8 cellular contexts compared by ENCODE assay signal in genomic region chr4:54091637-54092404, GRCh38. TPM values are rescaled to one million over a fixed set of nuclear protein-coding genes. Genes with fewer than 3 reads are reported as not detected.
A peak's percentile ranks its signal among the peaks of the same experiment; 100 is the strongest.
DNase-seq lines count a peak whose midpoint lies in the region; TF ChIP-seq lines count a peak whose summit lies in the region.

No MANE protein-coding gene starts in this region.

- peak overlapping the region in 5 of 6 donors; percentile 1 to 86 (median 46) for H3K27ac Mint-ChIP-seq in immature natural killer cell

- no peak for TF ChIP-seq CTCF in GM06990 (IDR thresholded peaks at IDR 0.05; ENCODE audit: insufficient read depth, low read length, poor library complexity, severe bottlenecking)
- no peak for TF ChIP-seq CTCF in HEK293 (tag by site-specific recombination; IDR thresholded peaks at IDR 0.05)
- TF ChIP-seq CTCF in VCaP (conservative IDR thresholded peaks at IDR 0.05), result no peak
- TF ChIP-seq CTCF in spleen (IDR thresholded peaks at IDR 0.05 in 8 of 11, conservative IDR thresholded peaks at IDR 0.05 in 3 of 11), result no peak

- H3K4me1 ChIP-seq in HEK293 (ENCODE audit: control insufficient read depth, insufficient read depth, low read length) (no peaks in the 10 kb centered on the region), spleen (peaks cover 15 to 33% (median 30%) of the 10 kb centered on the region in 6 donors)

- DNase-seq in GM06990 (ENCODE audit: extremely low read depth, insufficient read length) (peak; percentile 67), NCI-H146 (lab: John Stamatoyannopoulos, UW) (peak; percentile 91), T47D (ENCODE audit: low read depth in 1 of 2, low spot score in 1 of 2) (peak; percentile 80 to 87), immature natural killer cell (peak; percentile 68 to 79 (median 75)), spleen (peak; percentile 93), KG1 (lab: John Stamatoyannopoulos, UW) (no peak)

- whole genome bisulfite sequencing in spleen, 5 donors, result 0 to 2% (median 1%) methylated on average over 44 to 48 of the region's 48 CpGs

- H3K9me3 Mint-ChIP-seq in immature natural killer cell, result peaks cover 0 to 6% (median 0%) of the 10 kb centered on the region in 6 donors

- H3K9me3 ChIP-seq in HEK293 (ENCODE audit: control insufficient read depth, insufficient read depth, low read depth, low read length) (no peaks in the 10 kb centered on the region), spleen (no peaks in the 10 kb centered on the region)

- in situ Hi-C loops in T47D (cut with HindIII; ENCODE audit: low pct_unique_long_range_greater_than_20kb, low sequenced_read_pairs), result no loop called here

- H3K27ac ChIP-seq in HEK293 (ENCODE audit: extremely low read depth, low read depth, low read length) (no peak overlapping the region; the same call in 1 of the 2 replicates), VCaP (peak overlapping the region; percentile 82), spleen (no peak overlapping the region)

- TF ChIP-seq POLR2A in spleen (IDR thresholded peaks at IDR 0.05), result no peak

- H3K36me3 Mint-ChIP-seq in immature natural killer cell, result no peaks in the 10 kb centered on the region

- peak overlapping the region; percentile 56 for H3K4me3 ChIP-seq in GM06990 (replicated peaks; ENCODE audit: low read depth, low read length)
- peak overlapping the region; percentile 41 for H3K4me3 ChIP-seq in HEK293 (ENCODE audit: low read depth, low read length)
- peak overlapping the region; percentile 33 to 69 (median 48) for H3K4me3 ChIP-seq in spleen

- POLR2A ChIA-PET in HEK293 (lab: Yijun Ruan, JAX), result no interaction called here

- intact Hi-C loops in spleen (cut with DNase I; ENCODE audit: low total_unique reads), result no loop called here

- peaks cover 16 to 35% of the 10 kb centered on the region in 2 donors for H3K4me1 Mint-ChIP-seq in immature natural killer cell

- CTCF ChIA-PET in HEK293 (lab: Yijun Ruan, JAX), result interaction anchor here (0.6 to 1.2 kb wide), 2 partner anchors 33 to 125 kb away, joined by 3 to 5 read pairs; no protein-coding TSS in a partner anchor

- peaks cover 6% of the 10 kb centered on the region for H3K27me3 ChIP-seq in GM06990 (replicated peaks; ENCODE audit: control insufficient read depth, insufficient read depth, low read length)
- peaks cover 6 to 75% (median 61%) of the 10 kb centered on the region in 7 donors for H3K27me3 ChIP-seq in spleen (replicated peaks in 1 of 7)

- H3K36me3 ChIP-seq in GM06990 (ENCODE audit: control insufficient read depth, insufficient read depth, low read length) (no peaks in the 10 kb centered on the region), HEK293 (ENCODE audit: control insufficient read depth in 2 of 2, insufficient read depth in 1 of 2, low read length in 2 of 2) (no peaks in the 10 kb centered on the region), spleen (no peaks in the 10 kb centered on the region)

- H3K4me3 Mint-ChIP-seq in immature natural killer cell, result peak overlapping the region; percentile 82 to 96 (median 93)

- peaks cover 30 to 38% (median 38%) of the 10 kb centered on the region in 3 donors for H3K27me3 Mint-ChIP-seq in immature natural killer cell (ENCODE audit: low read depth in 3 of 3)

TF ChIP-seq in HEK293, 187 proteins besides CTCF, POLR2A, EP300 and RAD21 (continues in another document):
- no peak for TF ChIP-seq ZNF747 (tag by site-specific recombination; IDR thresholded peaks at IDR 0.05)
- TF ChIP-seq ZNF214 (tag by site-specific recombination; IDR thresholded peaks at IDR 0.05; ENCODE audit: borderline replicate concordance), result no peak
- no peak for TF ChIP-seq ZBTB48 (tag by site-specific recombination; IDR thresholded peaks at IDR 0.05)
- TF ChIP-seq WT1 (tag by site-specific recombination; IDR thresholded peaks at IDR 0.05), result no peak
- TF ChIP-seq ZNF112 (tag by site-specific recombination; IDR thresholded peaks at IDR 0.05), result no peak
- TF ChIP-seq ZBTB21 (tag by site-specific recombination; IDR thresholded peaks at IDR 0.05), result no peak
- TF ChIP-seq PRDM4 (tag by site-specific recombination; IDR thresholded peaks at IDR 0.05), result no peak
- no peak for TF ChIP-seq ZSCAN5A (tag by site-specific recombination; IDR thresholded peaks at IDR 0.05)
- peak; percentile 63 for TF ChIP-seq ZBTB17 (tag by site-specific recombination; IDR thresholded peaks at IDR 0.05)
- no peak for TF ChIP-seq ZNF26 (tag by site-specific recombination; IDR thresholded peaks at IDR 0.05)
- TF ChIP-seq ZNF785 (tag by site-specific recombination; IDR thresholded peaks at IDR 0.05), result no peak
- TF ChIP-seq ZNF558 (tag by site-specific recombination; IDR thresholded peaks at IDR 0.05), result no peak
- peak; percentile 32; the same call in 1 of the 2 replicates for TF ChIP-seq ZFP37 (tag by site-specific recombination; IDR thresholded peaks at IDR 0.05)
- peak; percentile 80 for TF ChIP-seq ZNF335 (tag by site-specific recombination; conservative IDR thresholded peaks at IDR 0.05)
- no peak for TF ChIP-seq ZNF362 (tag by site-specific recombination; IDR thresholded peaks at IDR 0.05)
- no peak for TF ChIP-seq ZBTB10 (tag by site-specific recombination; IDR thresholded peaks at IDR 0.05)

RNA-seq across cellular contexts. Expression of gene GSX2, which starts 8.1 kb away (rescaled TPM):
- not detected for polyA plus RNA-seq in immature natural killer cell
- not detected for total RNA-seq in spleen
- polyA plus RNA-seq in spleen, result under 1 TPM in 1 of 3 donors, not detected in 2; 0.47 TPM

RNA-seq across cellular contexts. Expression of gene CHIC2, which starts 27.4 kb away (rescaled TPM):
- 10 to 100 TPM; 77.8 to 97.0 (median 88.5) TPM for polyA plus RNA-seq in immature natural killer cell
- total RNA-seq in spleen, result 10 to 100 TPM; 38.2 to 68.2 (median 41.6) TPM
- polyA plus RNA-seq in spleen, result 10 to 100 TPM in 2 of 3 donors, 1 to 10 TPM in 1; 7.6 to 21.0 (median 16.0) TPM
